ENCODE assay signal across 30 cellular contexts in the genomic region with DNA sequence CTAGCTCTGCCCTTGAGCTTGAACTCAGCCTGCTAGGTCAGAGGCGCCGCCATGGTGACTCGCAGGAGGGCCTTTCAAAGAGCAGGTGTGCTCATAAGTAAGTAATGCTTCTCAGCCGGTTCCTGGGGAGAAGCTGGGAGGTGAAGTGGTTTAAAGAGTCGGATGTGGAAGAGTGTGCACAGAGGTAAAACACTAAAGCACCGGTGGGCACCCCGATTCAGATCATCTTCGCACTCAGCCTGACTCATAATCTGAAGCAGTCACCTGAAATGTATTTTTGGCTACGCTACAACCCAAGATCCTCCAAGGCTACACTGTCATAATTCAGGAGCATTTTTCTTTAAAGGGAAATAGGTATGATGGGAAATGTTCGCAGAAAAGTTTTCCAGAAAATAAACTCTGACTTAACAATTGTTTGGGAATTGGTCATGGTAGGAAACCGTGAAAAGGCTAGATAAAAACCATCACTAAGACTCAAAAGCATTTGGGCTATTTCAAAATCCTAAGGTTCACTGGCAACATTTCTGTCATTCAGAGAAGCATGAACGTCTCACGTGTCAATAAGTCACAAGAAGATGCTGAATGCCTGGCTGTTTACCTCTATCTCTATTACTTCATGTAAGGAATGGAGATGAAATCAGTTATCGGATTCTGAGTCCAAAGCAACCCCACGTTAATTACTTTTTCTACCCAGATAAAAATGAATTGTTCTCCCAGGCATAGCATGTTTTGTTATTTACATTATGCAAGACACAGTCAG. TPM values are rescaled to one million over a fixed set of nuclear protein-coding genes. Genes with fewer than 3 reads are reported as not detected.
"Had no signal": no experiment of that assay in that cellular context is flagged by ENCODE, and none has a peak within 500 bp of the region (broad histone marks: within the 10 kb centered on the region; RNA-seq: fewer than 3 reads in every experiment).

No MANE protein-coding gene starts in this region.

- H3K9me3 ChIP-seq: colonic mucosa had no signal

- DNase-seq: activated CD4-positive, alpha-beta memory T cell treated with anti-CD3 and anti-CD28 coated beads for 36 hours; activated CD4-positive, alpha-beta T cell treated with anti-CD3 and anti-CD28 coated beads, Interleukin-2, amount 10 ng/mL, durations not matched to agents 7 days and 5 days; activated CD4-positive, CD25-positive, alpha-beta regulatory T cell; activated CD8-positive, alpha-beta memory T cell treated with anti-CD3 and anti-CD28 coated beads for 24 hours; activated gamma-delta T cell treated with Interleukin-2 at 50 U/mL for 16 hours; activated naive CD4-positive, alpha-beta T cell treated with anti-CD3 and anti-CD28 coated beads, Interleukin-2, amount 10 ng/mL, durations not matched to agents 7 days and 5 days; activated naive CD8-positive, alpha-beta T cell treated with anti-CD3 and anti-CD28 coated beads for 36 hours; activated T-cell treated with anti-CD3 and anti-CD28 coated beads for 4 hours; activated T-cell treated with anti-CD3 and anti-CD28 coated beads, Interleukin-2, amount 50 U/mL, for 48 hours; brain microvascular endothelial cell; cerebellar nuclear complex; colonic mucosa; Karpas-422; MM.1S; NCI-H1105; NCI-H1694; NCI-H2029; NCI-H2171 treated with DMSO at 0.1 percent for 48 hours; NCI-H226; NCI-H774; NK-92 treated with Interleukin-12 subunit alpha and Interleukin-12 subunit beta, amount 100 ng/mL, for 24 hours; OCI-M1; SIG-M5; T-helper 2 cell; T1000 had no signal

- H3K4me3 ChIP-seq: cardiac muscle cell, colonic mucosa, K562 had no signal

- H3K27ac ChIP-seq: brain microvascular endothelial cell, cardiac muscle cell, colonic mucosa, VCaP had no signal

- H3K27me3 ChIP-seq: brain microvascular endothelial cell, cardiac muscle cell, colonic mucosa had no signal

- H3K36me3 ChIP-seq: brain microvascular endothelial cell, cardiac muscle cell, colonic mucosa had no signal

- H3K4me1 ChIP-seq: colonic mucosa had no signal

- ATAC-seq: K562 had no signal

RNA-seq across cellular contexts. Expression of a gene that starts 17.8 kb away (rescaled TPM):
- total RNA-seq: activated CD4-positive, alpha-beta memory T cell treated with anti-CD3 and anti-CD28 coated beads for 36 hours; activated CD4-positive, alpha-beta T cell treated with anti-CD3 and anti-CD28 coated beads, Interleukin-2, amount 10 ng/mL, durations not matched to agents 7 days and 5 days; activated naive CD8-positive, alpha-beta T cell treated with anti-CD3 and anti-CD28 coated beads for 36 hours; activated T-helper 2 cell treated with anti-CD3 and anti-CD28 coated beads, Interferon-gamma antibody, Interleukin-2, Interleukin-4, amounts not matched to agents 10 μg/mL and 5 μg/mL and 100 μg/mL, durations not matched to agents 14 hours and 24 hours and 36 hours; NCI-H460 had no signal
